ENCODE assay signal across 1 cellular context in the genomic region with DNA sequence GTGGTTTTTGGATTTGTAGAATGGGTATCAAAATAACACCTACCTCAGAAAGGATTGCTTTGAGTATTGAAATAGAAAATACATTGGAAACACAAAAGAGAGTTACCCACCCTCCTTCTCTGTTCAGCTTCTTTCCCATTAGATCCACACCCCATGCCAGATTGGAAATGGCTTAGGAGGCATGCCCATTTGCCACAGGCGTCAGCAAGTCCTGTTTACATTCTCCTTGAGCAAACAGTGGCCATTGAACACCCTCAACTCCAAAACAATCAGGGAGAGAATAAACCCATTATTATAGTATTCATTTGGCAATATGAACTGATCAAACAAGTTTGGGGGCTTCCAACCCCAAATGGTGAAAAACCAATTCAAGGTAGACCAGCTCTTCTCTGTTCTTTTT.
TF ChIP-seq lines count a peak whose summit lies in the region.

No MANE protein-coding gene starts in this region.

TF ChIP-seq in HepG2, 621 proteins besides CTCF, POLR2A, EP300 and RAD21:
- TF ChIP-seq FOXA3 (CRISPR knock-in tag; IDR thresholded peaks at IDR 0.05) (peak; percentile 75), ZNF629 (CRISPR knock-in tag; conservative IDR thresholded peaks at IDR 0.05) (peak; percentile 58; the same call in 1 of the 2 replicates), FOXP1 (IDR thresholded peaks at IDR 0.05) (no peak), FOXP1 (CRISPR knock-in tag; IDR thresholded peaks at IDR 0.05) (0 out of 2 replicates have a peak, but pooled peaks have one; percentile 16), ZFP1 (CRISPR knock-in tag; IDR thresholded peaks at IDR 0.05) (no peak), ZNF430 (CRISPR knock-in tag; IDR thresholded peaks at IDR 0.05) (no peak), FOXA1 (IDR thresholded peaks at IDR 0.05) (no peak), FOXA1 (CRISPR knock-in tag; IDR thresholded peaks at IDR 0.05) (peak; percentile 52; the same call in 1 of the 2 replicates), ZNF180 (CRISPR knock-in tag; IDR thresholded peaks at IDR 0.05; ENCODE audit: borderline replicate concordance, low read depth) (no peak), PCBP2 (optimal IDR thresholded peaks at IDR 0.05; ENCODE audit: low read depth, low read length, poor library complexity, severe bottlenecking) (no peak), KAT2B (IDR thresholded peaks at IDR 0.05; ENCODE audit: borderline replicate concordance, low read depth, low read length) (no peak), SOX13 (IDR thresholded peaks at IDR 0.05) (no peak), SOX13 (CRISPR knock-in tag; conservative IDR thresholded peaks at IDR 0.05 in 1 of 2, IDR thresholded peaks at IDR 0.05 in 1 of 2) (peak in 1 of 2 experiments; percentile 25; a peak in 1 of 4 replicates), ZFP41 (CRISPR knock-in tag; IDR thresholded peaks at IDR 0.05; ENCODE audit: borderline replicate concordance) (no peak), BHLHE40 (IDR thresholded peaks at IDR 0.05; ENCODE audit: low read length) (no peak), CBX2 (IDR thresholded peaks at IDR 0.05; ENCODE audit: low read depth, low read length) (no peak), CBX2 (CRISPR knock-in tag; IDR thresholded peaks at IDR 0.05; ENCODE audit: low read depth) (no peak)
